Comparison of ENCODE assay signal across 1 cellular context in genomic region chr1:96559707-96560588, GRCh38.
TF ChIP-seq lines count a peak whose summit lies in the region.

No MANE protein-coding gene starts in this region.

TF ChIP-seq in GM23338, 12 proteins besides CTCF, POLR2A, EP300 and RAD21 (continued from another document):
- TF ChIP-seq ZNF462 (CRISPR knock-in tag; IDR thresholded peaks at IDR 0.05): peak; percentile 38
